1 cellular context compared by ENCODE assay signal in genomic region chr17:80315517-80316182, GRCh38.
TF ChIP-seq lines count a peak whose summit lies in the region.

No MANE protein-coding gene starts in this region.

TF ChIP-seq in HepG2, 621 proteins besides CTCF, POLR2A, EP300 and RAD21:
- TF ChIP-seq NAIF1 (CRISPR knock-in tag; IDR thresholded peaks at IDR 0.05; ENCODE audit: borderline replicate concordance) (no peak), ZKSCAN5 (CRISPR knock-in tag; IDR thresholded peaks at IDR 0.05) (peak; percentile 94), ATF3 (CRISPR knock-in tag; IDR thresholded peaks at IDR 0.05) (no peak), ZGPAT (CRISPR knock-in tag; IDR thresholded peaks at IDR 0.05) (no peak)
